Comparison of ENCODE assay signal across 11 cellular contexts in genomic region chr14:68309121-68309520, GRCh38.
DNase-seq lines count a peak whose midpoint lies in the region; ATAC-seq, FAIRE-seq and TF ChIP-seq lines count a peak whose summit lies in the region.
"Had no signal": no experiment of that assay in that cellular context is flagged by ENCODE, and none has a peak within 500 bp of the region (broad histone marks: within the 10 kb centered on the region; RNA-seq: fewer than 3 reads in every experiment).

No MANE protein-coding gene starts in this region.

- H3K4me3 ChIP-seq in breast epithelium, result no peak overlapping the region
- no peak overlapping the region for H3K4me3 ChIP-seq in body of pancreas
- H3K4me3 ChIP-seq in mucosa of rectum (ENCODE audit: low read length in 2 of 2), result no peak overlapping the region
- H3K4me3 ChIP-seq: gastrocnemius medialis, SJCRH30 had no signal

- no peaks in the 10 kb centered on the region for H3K4me1 Mint-ChIP-seq in MCF 10A (ENCODE audit: insufficient read depth, unreplicated experiment)
- peaks cover 3% of the 10 kb centered on the region for H3K4me1 Mint-ChIP-seq in activated CD8-positive, alpha-beta T cell treated with anti-CD3 and anti-CD28 coated beads, Interleukin-2, amount 10 ng/mL, durations not matched to agents 7 days and 5 days (ENCODE audit: low read depth)

- no peak overlapping the region for H3K27ac Mint-ChIP-seq in MCF 10A (ENCODE audit: low read depth, unreplicated experiment)
- H3K27ac Mint-ChIP-seq in activated CD8-positive, alpha-beta T cell treated with anti-CD3 and anti-CD28 coated beads, Interleukin-2, amount 10 ng/mL, durations not matched to agents 7 days and 5 days, result no peak overlapping the region

- ATAC-seq in body of pancreas (no peak), left lobe of liver (no peak)
- no peak for ATAC-seq in activated CD8-positive, alpha-beta T cell treated with anti-CD3 and anti-CD28 coated beads, Interleukin-2, amount 10 ng/mL, durations not matched to agents 7 days and 5 days
- ATAC-seq: gastrocnemius medialis had no signal

- H3K36me3 Mint-ChIP-seq in MCF 10A (ENCODE audit: insufficient read depth, unreplicated experiment), result no peaks in the 10 kb centered on the region
- H3K36me3 Mint-ChIP-seq in activated CD8-positive, alpha-beta T cell treated with anti-CD3 and anti-CD28 coated beads, Interleukin-2, amount 10 ng/mL, durations not matched to agents 7 days and 5 days (ENCODE audit: low read depth), result no peaks in the 10 kb centered on the region

- TF ChIP-seq POLR2A in breast epithelium (IDR thresholded peaks at IDR 0.05) (no peak), body of pancreas (IDR thresholded peaks at IDR 0.05) (no peak)

- no peaks in the 10 kb centered on the region for H3K27me3 Mint-ChIP-seq in MCF 10A (ENCODE audit: insufficient read depth, unreplicated experiment)
- H3K27me3 Mint-ChIP-seq in activated CD8-positive, alpha-beta T cell treated with anti-CD3 and anti-CD28 coated beads, Interleukin-2, amount 10 ng/mL, durations not matched to agents 7 days and 5 days (ENCODE audit: low read depth), result no peaks in the 10 kb centered on the region

- no peak overlapping the region for H3K4me3 Mint-ChIP-seq in MCF 10A (ENCODE audit: unreplicated experiment)
- H3K4me3 Mint-ChIP-seq in activated CD8-positive, alpha-beta T cell treated with anti-CD3 and anti-CD28 coated beads, Interleukin-2, amount 10 ng/mL, durations not matched to agents 7 days and 5 days, result no peak overlapping the region

- DNase-seq in breast epithelium (ENCODE audit: low spot score in 2 of 2) (no peak), MCF 10A (ENCODE audit: unreplicated experiment) (no peak), body of pancreas (no peak), urothelium cell line (ENCODE audit: low spot score) (no peak), left lobe of liver (ENCODE audit: low spot score) (no peak), NOMO-1 treated with dmso at 0.1 percent for 144 hours (lab: John Stamatoyannopoulos, UW; ENCODE audit: unreplicated experiment) (no peak)
- no peak for DNase-seq in activated CD8-positive, alpha-beta T cell treated with anti-CD3 and anti-CD28 coated beads, Interleukin-2, amount 10 ng/mL, durations not matched to agents 7 days and 5 days
- DNase-seq: gastrocnemius medialis, NCI-H2171 treated with DMSO at 0.1 percent for 48 hours, SJCRH30 had no signal

- 61 to 71% methylated on average over 3 of the region's 3 CpGs for WGBS in body of pancreas, 2 donors

- TF ChIP-seq CTCF in breast epithelium (IDR thresholded peaks at IDR 0.05), result no peak
- no peak for TF ChIP-seq CTCF in MCF 10A (IDR thresholded peaks at IDR 0.05; ENCODE audit: unreplicated experiment)
- TF ChIP-seq CTCF in body of pancreas (IDR thresholded peaks at IDR 0.05), result no peak

- H3K4me1 ChIP-seq in breast epithelium, result peaks cover 4 to 15% of the 10 kb centered on the region in 2 donors
- H3K4me1 ChIP-seq in body of pancreas, result peaks cover 75% of the 10 kb centered on the region
- peaks cover 15 to 18% of the 10 kb centered on the region in 2 donors for H3K4me1 ChIP-seq in mucosa of rectum (ENCODE audit: control insufficient read depth in 2 of 2, insufficient read depth in 2 of 2, low read length in 2 of 2)

- H3K27ac ChIP-seq in breast epithelium (peak overlapping the region; percentile 70 to 80), body of pancreas (peak overlapping the region in 3 of 4 donors; percentile 8 to 90 (median 79)), mucosa of rectum (ENCODE audit: low read depth in 2 of 2, low read length in 2 of 2) (peak overlapping the region; percentile 30 to 33)
- H3K27ac ChIP-seq: gastrocnemius medialis, SJCRH30 had no signal

- H3K9me3 Mint-ChIP-seq in MCF 10A (ENCODE audit: unreplicated experiment), result no peaks in the 10 kb centered on the region
- H3K9me3 Mint-ChIP-seq in activated CD8-positive, alpha-beta T cell treated with anti-CD3 and anti-CD28 coated beads, Interleukin-2, amount 10 ng/mL, durations not matched to agents 7 days and 5 days (ENCODE audit: insufficient read depth), result no peaks in the 10 kb centered on the region

- BruUV-seq in MCF 10A (replicated peaks; lab: Mats Ljungman, UMichigan), result no TSS peak

- H3K27me3 ChIP-seq in breast epithelium (no peaks in the 10 kb centered on the region), body of pancreas (no peaks in the 10 kb centered on the region), mucosa of rectum (ENCODE audit: control insufficient read depth in 2 of 2, insufficient read depth in 2 of 2, low read length in 2 of 2) (no peaks in the 10 kb centered on the region)
- H3K27me3 ChIP-seq: gastrocnemius medialis, SJCRH30 had no signal

- no peaks in the 10 kb centered on the region for H3K9me3 ChIP-seq in breast epithelium
- no peaks in the 10 kb centered on the region for H3K9me3 ChIP-seq in body of pancreas
- no peaks in the 10 kb centered on the region for H3K9me3 ChIP-seq in mucosa of rectum (ENCODE audit: control insufficient read depth in 2 of 2, low read length in 2 of 2)
- H3K9me3 ChIP-seq: gastrocnemius medialis, SJCRH30 had no signal

- H3K9ac ChIP-seq in mucosa of rectum (ENCODE audit: low read depth in 1 of 2, low read length in 2 of 2), result no peak overlapping the region

- FAIRE-seq in urothelium cell line (lab: Jason Lieb, UNC), result peak; percentile 20

- CTCF ChIA-PET in MCF 10A (lab: Yijun Ruan, JAX), result interaction anchor here (0.5 to 0.8 kb wide), 2 partner anchors 11 to 35 kb away, joined by 3 to 4 read pairs; no protein-coding TSS in a partner anchor
- CTCF ChIA-PET in activated CD8-positive, alpha-beta T cell treated with anti-CD3 and anti-CD28 coated beads, Interleukin-2, amount 10 ng/mL, durations not matched to agents 7 days and 5 days (lab: Charles Lee), result no interaction called here

- no peaks in the 10 kb centered on the region for H3K36me3 ChIP-seq in breast epithelium
- H3K36me3 ChIP-seq in body of pancreas (replicated peaks in 1 of 2; ENCODE audit: insufficient read depth in 1 of 2, low read depth in 2 of 2), result no peaks in the 10 kb centered on the region
- no peaks in the 10 kb centered on the region for H3K36me3 ChIP-seq in mucosa of rectum (ENCODE audit: control insufficient read depth in 2 of 2, insufficient read depth in 2 of 2, low read length in 2 of 2)
- H3K36me3 ChIP-seq: gastrocnemius medialis, SJCRH30 had no signal

- intact Hi-C loops in breast epithelium (cut with DNase I; ENCODE audit: low total_unique reads), result no loop called here
- intact Hi-C loops in MCF 10A (cut with micrococcal nuclease), result no loop called here
- intact Hi-C loops in body of pancreas (cut with DNase I), result no loop called here

- POLR2A ChIA-PET in MCF 10A (lab: Yijun Ruan, JAX), result interaction anchor here (0.7 to 1.2 kb wide), 3 partner anchors 14 to 137 kb away, joined by 3 to 4 read pairs (median 3); no protein-coding TSS in a partner anchor
- POLR2A ChIA-PET in activated CD8-positive, alpha-beta T cell treated with anti-CD3 and anti-CD28 coated beads, Interleukin-2, amount 10 ng/mL, durations not matched to agents 7 days and 5 days (lab: Charles Lee), result interaction anchor here (0.6 kb wide), 1 partner anchor 754 kb away, joined by 4 read pairs; no protein-coding TSS in a partner anchor
